Comparison of ENCODE assay signal across 34 cellular contexts in the genomic region with DNA sequence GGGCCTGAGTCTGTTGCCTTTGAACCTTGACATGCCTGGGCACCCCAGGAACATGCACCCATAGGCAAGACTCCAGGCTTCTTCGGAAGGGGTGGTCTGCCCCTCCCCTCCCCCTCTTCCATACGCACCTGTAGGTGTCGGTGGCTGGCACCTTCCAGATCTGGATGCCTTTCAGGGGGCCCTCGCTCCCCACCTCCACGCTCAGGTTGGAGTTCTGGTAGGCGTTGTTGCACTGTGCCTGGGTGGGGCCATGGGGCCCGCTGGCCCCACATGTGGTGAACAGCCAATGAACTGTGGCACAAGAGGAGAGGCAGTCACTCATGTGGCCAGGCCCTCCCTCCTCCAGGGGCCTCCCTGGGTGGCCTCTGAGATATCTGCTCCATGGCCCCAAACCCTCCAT.
"Had no signal": no experiment of that assay in that cellular context is flagged by ENCODE, and none has a peak within 500 bp of the region (broad histone marks: within the 10 kb centered on the region; RNA-seq: fewer than 3 reads in every experiment).

No MANE protein-coding gene starts in this region.

- H3K27ac Mint-ChIP-seq: activated B cell treated with CpG ODN at 0.5 μM for 24 hours; activated CD4-positive, alpha-beta memory T cell treated with anti-CD3 and anti-CD28 coated beads for 36 hours; activated CD4-positive, alpha-beta T cell treated with anti-CD3 and anti-CD28 coated beads, Interleukin-2, amount 10 ng/mL, durations not matched to agents 24 days and 14 days; activated CD8-positive, alpha-beta T cell treated with anti-CD3 and anti-CD28 coated beads for 36 hours; activated naive CD4-positive, alpha-beta T cell treated with anti-CD3 and anti-CD28 coated beads for 36 hours; activated naive CD4-positive, alpha-beta T cell treated with anti-CD3 and anti-CD28 coated beads, Interleukin-2, amount 50 U/mL, for 72 hours; activated naive CD8-positive, alpha-beta T cell treated with anti-CD3 and anti-CD28 coated beads for 36 hours; activated T-cell treated with anti-CD3 and anti-CD28 coated beads, Interleukin-2, amount 50 U/mL, for 72 hours; activated T-helper 1 cell treated with anti-CD3 and anti-CD28 coated beads, Interleukin-12 subunit alpha, Interleukin-12 subunit beta, Interleukin-2, Interleukin-4 antibody, amounts not matched to agents 30 ng/mL and 10 ng/mL and 1 ng/mL, durations not matched to agents 14 hours and 24 hours and 36 hours; activated T-helper 17 cell treated with anti-CD3 and anti-CD28 coated beads, Interleukin-2, amount 50 U/mL, for 72 hours; T-cell; T-helper 2 cell treated with Interferon-gamma antibody and Interleukin-4, amounts not matched to agents 5 μg/mL and 100 μg/mL, for 36 hours had no signal

- H3K4me3 ChIP-seq: adrenal gland, body of pancreas, breast epithelium had no signal

- H3K27me3 ChIP-seq: adrenal gland, body of pancreas, brain microvascular endothelial cell, breast epithelium had no signal

- DNase-seq: activated B cell treated with CpG ODN at 0.5 μM for 24 hours; activated CD4-positive, alpha-beta memory T cell treated with anti-CD3 and anti-CD28 coated beads for 36 hours; activated CD4-positive, alpha-beta T cell treated with anti-CD3 and anti-CD28 coated beads for 4 hours; activated CD4-positive, alpha-beta T cell treated with anti-CD3 and anti-CD28 coated beads, Interleukin-2, amount 10 ng/mL, durations not matched to agents 24 days and 14 days; activated CD4-positive, alpha-beta T cell treated with anti-CD3 and anti-CD28 coated beads, Interleukin-2, amount 50 U/mL, for 1 hour; activated CD4-positive, alpha-beta T cell treated with anti-CD3 and anti-CD28 coated beads, Interleukin-2, amount 50 U/mL, for 4 hours; activated CD4-positive, CD25-positive, alpha-beta regulatory T cell treated with anti-CD3 and anti-CD28 coated beads, Interleukin-2, amount 50 U/mL, for 72 hours; activated CD8-positive, alpha-beta memory T cell treated with anti-CD3 and anti-CD28 coated beads, Interleukin-2, amount 50 U/mL, for 4 hours; activated CD8-positive, alpha-beta T cell treated with anti-CD3 and anti-CD28 coated beads for 36 hours; activated gamma-delta T cell treated with Interleukin-2 at 50 U/mL for 16 hours; activated naive CD4-positive, alpha-beta T cell; activated naive CD4-positive, alpha-beta T cell treated with anti-CD3 and anti-CD28 coated beads for 36 hours; activated naive CD4-positive, alpha-beta T cell treated with anti-CD3 and anti-CD28 coated beads, Interleukin-2, amount 50 U/mL, for 16 hours; activated naive CD8-positive, alpha-beta T cell treated with anti-CD3 and anti-CD28 coated beads for 36 hours; activated T-cell treated with anti-CD3 and anti-CD28 coated beads for 4 hours; activated T-cell treated with anti-CD3 and anti-CD28 coated beads, Interleukin-2, amount 50 U/mL, for 1 hour; activated T-cell treated with anti-CD3 and anti-CD28 coated beads, Interleukin-2, amount 50 U/mL, for 4 hours; activated T-cell treated with anti-CD3 and anti-CD28 coated beads, Interleukin-2, amount 50 U/mL, for 72 hours; adrenal gland; amniotic stem cell; aorta; body of pancreas; brain microvascular endothelial cell; caudate nucleus; T-cell; T-helper 2 cell; T-helper 9 cell had no signal

- H3K36me3 ChIP-seq: adrenal gland, brain microvascular endothelial cell, breast epithelium had no signal

- H3K27ac ChIP-seq: adrenal gland, body of pancreas, brain microvascular endothelial cell, breast epithelium, VCaP had no signal

- H3K9me3 ChIP-seq: adrenal gland, body of pancreas, breast epithelium had no signal

- ATAC-seq: activated CD8-positive, alpha-beta T cell treated with anti-CD3 and anti-CD28 coated beads for 36 hours; activated naive CD4-positive, alpha-beta T cell treated with anti-CD3 and anti-CD28 coated beads, Interleukin-2, amount 50 U/mL, for 72 hours; activated T-cell treated with anti-CD3 and anti-CD28 coated beads, Interleukin-2, amount 50 U/mL, for 4 hours; activated T-cell treated with anti-CD3 and anti-CD28 coated beads, Interleukin-2, amount 50 U/mL, for 72 hours; activated T-helper 17 cell treated with anti-CD3 and anti-CD28 coated beads, Interleukin-2, amount 50 U/mL, for 72 hours; body of pancreas; T-cell had no signal

- H3K4me3 Mint-ChIP-seq: activated B cell treated with CpG ODN at 0.5 μM for 24 hours; activated CD4-positive, alpha-beta memory T cell treated with anti-CD3 and anti-CD28 coated beads for 36 hours; activated CD4-positive, alpha-beta T cell treated with anti-CD3 and anti-CD28 coated beads, Interleukin-2, amount 10 ng/mL, durations not matched to agents 24 days and 14 days; activated CD8-positive, alpha-beta T cell treated with anti-CD3 and anti-CD28 coated beads for 36 hours; activated naive CD4-positive, alpha-beta T cell treated with anti-CD3 and anti-CD28 coated beads for 36 hours; activated naive CD8-positive, alpha-beta T cell treated with anti-CD3 and anti-CD28 coated beads for 36 hours; activated T-cell treated with anti-CD3 and anti-CD28 coated beads, Interleukin-2, amount 50 U/mL, for 4 hours; activated T-cell treated with anti-CD3 and anti-CD28 coated beads, Interleukin-2, amount 50 U/mL, for 72 hours; activated T-helper 1 cell treated with anti-CD3 and anti-CD28 coated beads, Interleukin-12 subunit alpha, Interleukin-12 subunit beta, Interleukin-2, Interleukin-4 antibody, amounts not matched to agents 30 ng/mL and 10 ng/mL and 1 ng/mL, durations not matched to agents 14 hours and 24 hours and 36 hours; activated T-helper 17 cell treated with anti-CD3 and anti-CD28 coated beads, Interleukin-2, amount 50 U/mL, for 72 hours; central memory CD8-positive, alpha-beta T cell; T-cell; T-helper 2 cell treated with Interferon-gamma antibody and Interleukin-4, amounts not matched to agents 5 μg/mL and 100 μg/mL, for 36 hours had no signal

- H3K36me3 Mint-ChIP-seq: activated CD4-positive, alpha-beta memory T cell treated with anti-CD3 and anti-CD28 coated beads for 36 hours; activated naive CD4-positive, alpha-beta T cell treated with anti-CD3 and anti-CD28 coated beads, Interleukin-2, amount 50 U/mL, for 72 hours; activated naive CD8-positive, alpha-beta T cell treated with anti-CD3 and anti-CD28 coated beads for 36 hours; T-cell had no signal

- H3K4me1 ChIP-seq: adrenal gland, breast epithelium had no signal

- H3K27me3 Mint-ChIP-seq: activated B cell treated with CpG ODN at 0.5 μM for 24 hours had no signal

- H3K4me1 Mint-ChIP-seq: activated CD4-positive, alpha-beta T cell treated with anti-CD3 and anti-CD28 coated beads, Interleukin-2, amount 10 ng/mL, durations not matched to agents 24 days and 14 days; activated naive CD8-positive, alpha-beta T cell treated with anti-CD3 and anti-CD28 coated beads for 36 hours; activated T-helper 17 cell treated with anti-CD3 and anti-CD28 coated beads, Interleukin-2, amount 50 U/mL, for 72 hours; T-cell had no signal
